In genomic region chr4:104860227-104861123, GRCh38 we compare ENCODE assay signal across 8 cellular contexts.
DNase-seq lines count a peak whose midpoint lies in the region; ATAC-seq and TF ChIP-seq lines count a peak whose summit lies in the region.

No MANE protein-coding gene starts in this region.

- H3K4me3 Mint-ChIP-seq in activated T-cell treated with anti-CD3 and anti-CD28 coated beads, Interleukin-2, amount 50 U/mL, for 24 hours, result no peak overlapping the region
- H3K4me3 Mint-ChIP-seq in brain (no peak overlapping the region), immature natural killer cell (no peak overlapping the region)

- DNase-seq in activated T-cell treated with anti-CD3 and anti-CD28 coated beads for 24 hours (ENCODE audit: low read depth) (peak; percentile 45), NCI-H1092 treated with DMSO at 0.1 percent for 48 hours (lab: John Stamatoyannopoulos, UW) (peak; percentile 86), SK-N-DZ (ENCODE audit: low spot score) (peak; percentile 73), immature natural killer cell (peak; percentile 49 to 63 (median 52))
- no peak for DNase-seq in activated T-cell treated with anti-CD3 and anti-CD28 coated beads, Interleukin-2, amount 50 U/mL, for 24 hours
- DNase-seq in stimulated activated CD4-positive, alpha-beta T cell treated with anti-CD3 and anti-CD28 coated beads, Interleukin-12 subunit alpha, Interleukin-12 subunit beta, amount 100 ng/mL, for 48 hours (ENCODE audit: low read depth in 2 of 3, low spot score in 1 of 3), result peak; percentile 6 to 61 (median 23)

- H3K27me3 Mint-ChIP-seq in activated T-cell treated with anti-CD3 and anti-CD28 coated beads, Interleukin-2, amount 50 U/mL, for 24 hours, result peaks cover 3% of the 10 kb centered on the region
- H3K27me3 Mint-ChIP-seq in brain, result peaks cover 3% of the 10 kb centered on the region
- H3K27me3 Mint-ChIP-seq in immature natural killer cell (ENCODE audit: low read depth in 3 of 3), result peaks cover 0 to 2% (median 1%) of the 10 kb centered on the region in 3 donors

- TF ChIP-seq CTCF in brain (conservative IDR thresholded peaks at IDR 0.05), result peak; percentile 88 to 96

- H3K9me3 Mint-ChIP-seq in activated T-cell treated with anti-CD3 and anti-CD28 coated beads, Interleukin-2, amount 50 U/mL, for 24 hours, result no peaks in the 10 kb centered on the region
- H3K9me3 Mint-ChIP-seq in brain, result peaks cover 3 to 18% (median 13%) of the 10 kb centered on the region in 5 experiments
- H3K9me3 Mint-ChIP-seq in immature natural killer cell, result no peaks in the 10 kb centered on the region

- H3K4me1 Mint-ChIP-seq in activated T-cell treated with anti-CD3 and anti-CD28 coated beads, Interleukin-2, amount 50 U/mL, for 24 hours (ENCODE audit: low read depth), result no peaks in the 10 kb centered on the region
- peaks cover 15% of the 10 kb centered on the region for H3K4me1 Mint-ChIP-seq in brain
- H3K4me1 Mint-ChIP-seq in immature natural killer cell, result no peaks in the 10 kb centered on the region

- H3K27ac Mint-ChIP-seq in activated T-cell treated with anti-CD3 and anti-CD28 coated beads, Interleukin-2, amount 50 U/mL, for 24 hours, result no peak overlapping the region
- peak overlapping the region in 1 of 5 experiments; percentile 12 for H3K27ac Mint-ChIP-seq in brain
- no peak overlapping the region for H3K27ac Mint-ChIP-seq in immature natural killer cell

- no peaks in the 10 kb centered on the region for H3K36me3 Mint-ChIP-seq in activated T-cell treated with anti-CD3 and anti-CD28 coated beads, Interleukin-2, amount 50 U/mL, for 24 hours (ENCODE audit: low read depth)
- H3K36me3 Mint-ChIP-seq in brain (no peaks in the 10 kb centered on the region), immature natural killer cell (no peaks in the 10 kb centered on the region)

- peak; percentile 93 for ATAC-seq in HG02642 (IDR thresholded peaks at IDR 0.05; ENCODE audit: poor library complexity, unreplicated experiment)
